In genomic region chr17:59010026-59010425, GRCh38 we compare ENCODE assay signal across 26 cellular contexts.
DNase-seq lines count a peak whose midpoint lies in the region; ATAC-seq and TF ChIP-seq lines count a peak whose summit lies in the region.
"Had no signal": no experiment of that assay in that cellular context is flagged by ENCODE, and none has a peak within 500 bp of the region (broad histone marks: within the 10 kb centered on the region; RNA-seq: fewer than 3 reads in every experiment).

No MANE protein-coding gene starts in this region.

- H3K4me1 Mint-ChIP-seq in endothelial cell (ENCODE audit: unreplicated experiment) = no peaks in the 10 kb centered on the region
- H3K4me1 Mint-ChIP-seq in CD4-positive, alpha-beta T cell (ENCODE audit: low read depth) = peaks cover under 1% of the 10 kb centered on the region
- H3K4me1 Mint-ChIP-seq in activated naive CD8-positive, alpha-beta T cell treated with anti-CD3 and anti-CD28 coated beads, Interleukin-2, amount 50 U/mL, for 24 hours = no peaks in the 10 kb centered on the region
- no peaks in the 10 kb centered on the region for H3K4me1 Mint-ChIP-seq in stimulated activated naive B cell treated with anti-CD40 and anti-IgM and Interleukin-4, amounts not matched to agents 10 μg/mL and 1 μg/mL and 100 μg/mL, for 72 hours
- H3K4me1 Mint-ChIP-seq: GM23338, H9 had no signal

- H3K27ac Mint-ChIP-seq in endothelial cell (ENCODE audit: unreplicated experiment) = no peak overlapping the region
- no peak overlapping the region for H3K27ac Mint-ChIP-seq in CD4-positive, alpha-beta T cell
- no peak overlapping the region for H3K27ac Mint-ChIP-seq in activated naive CD8-positive, alpha-beta T cell treated with anti-CD3 and anti-CD28 coated beads, Interleukin-2, amount 50 U/mL, for 24 hours
- no peak overlapping the region for H3K27ac Mint-ChIP-seq in stimulated activated naive B cell treated with anti-CD40 and anti-IgM and Interleukin-4, amounts not matched to agents 10 μg/mL and 1 μg/mL and 100 μg/mL, for 72 hours
- H3K27ac Mint-ChIP-seq: CD8-positive, alpha-beta T cell; GM23338; H9 had no signal

- no peaks in the 10 kb centered on the region for H3K27me3 Mint-ChIP-seq in endothelial cell (ENCODE audit: unreplicated experiment)
- H3K27me3 Mint-ChIP-seq in CD4-positive, alpha-beta T cell = no peaks in the 10 kb centered on the region
- no peaks in the 10 kb centered on the region for H3K27me3 Mint-ChIP-seq in activated naive CD8-positive, alpha-beta T cell treated with anti-CD3 and anti-CD28 coated beads, Interleukin-2, amount 50 U/mL, for 24 hours
- H3K27me3 Mint-ChIP-seq in stimulated activated naive B cell treated with anti-CD40 and anti-IgM and Interleukin-4, amounts not matched to agents 10 μg/mL and 1 μg/mL and 100 μg/mL, for 72 hours = no peaks in the 10 kb centered on the region

- no peaks in the 10 kb centered on the region for H3K9me3 ChIP-seq in cardiac muscle cell (ENCODE audit: low read depth)
- no peaks in the 10 kb centered on the region for H3K9me3 ChIP-seq in heart right ventricle
- no peaks in the 10 kb centered on the region for H3K9me3 ChIP-seq in neutrophil
- no peaks in the 10 kb centered on the region for H3K9me3 ChIP-seq in CD4-positive, alpha-beta T cell (ENCODE audit: control insufficient read depth, low read length)
- H3K9me3 ChIP-seq: BLaER1, Caco-2, SJSA1 had no signal

- peaks cover 30% of the 10 kb centered on the region for H3K4me1 ChIP-seq in cardiac muscle cell (ENCODE audit: low read depth)
- peaks cover 0 to 13% (median 5%) of the 10 kb centered on the region in 9 donors for H3K4me1 ChIP-seq in heart right ventricle
- H3K4me1 ChIP-seq in neutrophil (ENCODE audit: control insufficient read depth in 1 of 2, insufficient read depth in 1 of 2, low read depth in 1 of 2, low read length in 1 of 2) = peaks cover 9 to 28% of the 10 kb centered on the region in 2 experiments
- H3K4me1 ChIP-seq: Caco-2, SJSA1 had no signal

- H3K36me3 ChIP-seq in cardiac muscle cell (no peaks in the 10 kb centered on the region), heart right ventricle (peaks cover 0 to 77% (median 12%) of the 10 kb centered on the region in 9 donors), neutrophil (no peaks in the 10 kb centered on the region)

- no peak overlapping the region for H3K4me3 ChIP-seq in cardiac muscle cell
- no peak overlapping the region for H3K4me3 ChIP-seq in heart right ventricle
- H3K4me3 ChIP-seq in neutrophil (ENCODE audit: low read depth in 1 of 2, low read length in 1 of 2) = no peak overlapping the region
- H3K4me3 ChIP-seq: BLaER1, GM23338, K562, SJSA1 had no signal

- no peak for ATAC-seq in heart right ventricle
- ATAC-seq in CD4-positive, alpha-beta T cell (ENCODE audit: poor library complexity) = no peak
- ATAC-seq in activated naive CD8-positive, alpha-beta T cell treated with anti-CD3 and anti-CD28 coated beads, Interleukin-2, amount 50 U/mL, for 24 hours = no peak
- ATAC-seq in stimulated activated naive B cell treated with anti-CD40 and anti-IgM and Interleukin-4, amounts not matched to agents 10 μg/mL and 1 μg/mL and 100 μg/mL, for 72 hours (replicated peaks) = no peak
- ATAC-seq: CD8-positive, alpha-beta T cell; GM23338; K562; PC-3; Right ventricle myocardium inferior had no signal

- no peaks in the 10 kb centered on the region for H3K27me3 ChIP-seq in cardiac muscle cell
- H3K27me3 ChIP-seq in heart right ventricle = no peaks in the 10 kb centered on the region
- no peaks in the 10 kb centered on the region for H3K27me3 ChIP-seq in neutrophil
- no peaks in the 10 kb centered on the region for H3K27me3 ChIP-seq in CD4-positive, alpha-beta T cell (ENCODE audit: control insufficient read depth, insufficient read depth, low read length)
- H3K27me3 ChIP-seq: BLaER1, SJSA1 had no signal

- H3K9me3 Mint-ChIP-seq in endothelial cell (ENCODE audit: unreplicated experiment) = no peaks in the 10 kb centered on the region
- H3K9me3 Mint-ChIP-seq in CD4-positive, alpha-beta T cell = no peaks in the 10 kb centered on the region
- no peaks in the 10 kb centered on the region for H3K9me3 Mint-ChIP-seq in activated naive CD8-positive, alpha-beta T cell treated with anti-CD3 and anti-CD28 coated beads, Interleukin-2, amount 50 U/mL, for 24 hours
- no peaks in the 10 kb centered on the region for H3K9me3 Mint-ChIP-seq in stimulated activated naive B cell treated with anti-CD40 and anti-IgM and Interleukin-4, amounts not matched to agents 10 μg/mL and 1 μg/mL and 100 μg/mL, for 72 hours
- H3K9me3 Mint-ChIP-seq: CD8-positive, alpha-beta T cell; GM23338; H9 had no signal

- peak overlapping the region; percentile 13 for H3K4me3 Mint-ChIP-seq in endothelial cell (ENCODE audit: unreplicated experiment)
- no peak overlapping the region for H3K4me3 Mint-ChIP-seq in CD4-positive, alpha-beta T cell
- H3K4me3 Mint-ChIP-seq in activated naive CD8-positive, alpha-beta T cell treated with anti-CD3 and anti-CD28 coated beads, Interleukin-2, amount 50 U/mL, for 24 hours = no peak overlapping the region
- H3K4me3 Mint-ChIP-seq in stimulated activated naive B cell treated with anti-CD40 and anti-IgM and Interleukin-4, amounts not matched to agents 10 μg/mL and 1 μg/mL and 100 μg/mL, for 72 hours = no peak overlapping the region
- H3K4me3 Mint-ChIP-seq: CD8-positive, alpha-beta T cell; GM23338; H9 had no signal

- WGBS in heart right ventricle, 2 donors = 74 to 84% methylated on average over 2 of the region's 2 CpGs

- POLR2A ChIA-PET in CD4-positive, alpha-beta T cell (lab: Charles Lee) = no interaction called here

- TF ChIP-seq CTCF in cardiac muscle cell (IDR thresholded peaks at IDR 0.05; ENCODE audit: low read depth, low read length) = no peak
- TF ChIP-seq CTCF in heart right ventricle (IDR thresholded peaks at IDR 0.05) = no peak
- no peak for TF ChIP-seq CTCF in endothelial cell (IDR thresholded peaks at IDR 0.05; ENCODE audit: unreplicated experiment)
- no peak for TF ChIP-seq CTCF in neutrophil (IDR thresholded peaks at IDR 0.05)
- TF ChIP-seq CTCF in CD4-positive, alpha-beta T cell (IDR thresholded peaks at IDR 0.05) = no peak

- peaks cover 5% of the 10 kb centered on the region for H3K36me3 Mint-ChIP-seq in endothelial cell (ENCODE audit: low read depth, unreplicated experiment)
- H3K36me3 Mint-ChIP-seq in CD4-positive, alpha-beta T cell (ENCODE audit: low read depth) = peaks cover 57% of the 10 kb centered on the region
- peaks cover 23% of the 10 kb centered on the region for H3K36me3 Mint-ChIP-seq in activated naive CD8-positive, alpha-beta T cell treated with anti-CD3 and anti-CD28 coated beads, Interleukin-2, amount 50 U/mL, for 24 hours (ENCODE audit: low read depth)
- H3K36me3 Mint-ChIP-seq in stimulated activated naive B cell treated with anti-CD40 and anti-IgM and Interleukin-4, amounts not matched to agents 10 μg/mL and 1 μg/mL and 100 μg/mL, for 72 hours = peaks cover 11 to 28% of the 10 kb centered on the region in 2 donors

- intact Hi-C loops in heart right ventricle (cut with DNase I) = no loop called here
- intact Hi-C loops in CD4-positive, alpha-beta T cell (cut with DNase I, micrococcal nuclease) = no loop called here

- DNase-seq in cardiac muscle cell (ENCODE audit: low read depth in 1 of 2, low spot score in 1 of 2) (peak in 1 of 2 donors; percentile 44), heart right ventricle (no peak), endothelial cell (ENCODE audit: low spot score) (no peak), mesenteric fat pad (ENCODE audit: low spot score) (no peak)
- DNase-seq in CD4-positive, alpha-beta T cell = no peak
- DNase-seq in activated naive CD8-positive, alpha-beta T cell treated with anti-CD3 and anti-CD28 coated beads, Interleukin-2, amount 50 U/mL, for 24 hours = no peak
- no peak for DNase-seq in stimulated activated naive B cell treated with anti-CD40 and anti-IgM and Interleukin-4, amounts not matched to agents 10 μg/mL and 1 μg/mL and 100 μg/mL, for 72 hours
- DNase-seq: Caco-2; CD8-positive, alpha-beta T cell; GF-D8; H9; MV-4-11; NCI-H1105 treated with DMSO at 0.1 percent for 48 hours; NCI-H146; NCI-H2029; NCI-H446 treated with DMSO at 0.1 percent for 48 hours; NCI-H526; NCI-H82; NK-92 treated with Interleukin-12 subunit alpha and Interleukin-12 subunit beta, amount 100 ng/mL, for 24 hours; PC-3 had no signal

- CTCF ChIA-PET in CD4-positive, alpha-beta T cell (lab: Charles Lee) = interaction anchor here (0.6 kb wide), 1 partner anchor 226 kb away, joined by 3 read pairs; no protein-coding TSS in a partner anchor

- peak overlapping the region; percentile 48 for H3K27ac ChIP-seq in cardiac muscle cell
- no peak overlapping the region for H3K27ac ChIP-seq in heart right ventricle
- H3K27ac ChIP-seq in neutrophil = peak overlapping the region; percentile 35
- no peak overlapping the region for H3K27ac ChIP-seq in CD4-positive, alpha-beta T cell (ENCODE audit: low read depth, low read length)
- H3K27ac ChIP-seq: BLaER1, SJSA1 had no signal

Comparison
In these comparisons a context has a peak if more than half of its experiments do, and no peak if none do; other contexts are left out.
1. H3K27ac ChIP-seq: peak in cardiac muscle cell (single experiment) and neutrophil (single experiment); none in heart right ventricle (0 of 10) and CD4-positive, alpha-beta T cell (single experiment).